Comparison of ENCODE assay signal across 38 cellular contexts in the genomic region with DNA sequence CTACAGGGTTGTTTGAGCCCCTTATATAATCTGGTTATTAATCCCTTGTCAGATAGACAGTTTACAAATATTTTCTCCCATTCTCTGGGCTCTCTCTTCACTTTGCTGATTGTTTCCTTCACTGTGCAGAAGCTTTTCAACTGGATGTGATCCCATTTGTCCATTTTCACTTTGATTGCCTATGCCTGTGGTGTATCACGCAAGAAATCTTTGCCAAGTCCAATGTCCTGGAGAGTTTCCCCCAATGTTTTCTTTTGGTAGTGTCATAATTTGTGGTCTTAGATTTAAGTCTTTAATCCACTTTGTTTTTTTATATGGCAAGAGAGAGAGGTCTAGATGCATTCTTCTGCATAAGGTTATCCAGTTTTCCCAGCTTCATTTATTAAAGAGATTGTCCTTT.
"Had no signal": no experiment of that assay in that cellular context is flagged by ENCODE, and none has a peak within 500 bp of the region (broad histone marks: within the 10 kb centered on the region; RNA-seq: fewer than 3 reads in every experiment).

No MANE protein-coding gene starts in this region.

- H3K27me3 Mint-ChIP-seq: activated naive CD4-positive, alpha-beta T cell treated with anti-CD3 and anti-CD28 coated beads, Interleukin-2, amount 10 ng/mL, durations not matched to agents 7 days and 5 days; activated naive CD4-positive, alpha-beta T cell treated with anti-CD3 and anti-CD28 coated beads, Interleukin-2, amount 50 U/mL, for 24 hours; activated naive CD8-positive, alpha-beta T cell; activated naive CD8-positive, alpha-beta T cell treated with anti-CD3 and anti-CD28 coated beads for 36 hours; activated naive CD8-positive, alpha-beta T cell treated with anti-CD3 and anti-CD28 coated beads, Interleukin-2, amount 50 U/mL, for 24 hours; activated T-cell treated with anti-CD3 and anti-CD28 coated beads, Interleukin-2, amount 50 U/mL, for 24 hours; activated T-helper 17 cell treated with anti-CD3 and anti-CD28 coated beads, Interleukin-2, amount 50 U/mL, for 72 hours; brain; central memory CD8-positive, alpha-beta T cell had no signal

- H3K27ac ChIP-seq: adrenal gland, ascending aorta, body of pancreas, brain microvascular endothelial cell, breast epithelium, cardiac muscle cell had no signal

- H3K4me3 Mint-ChIP-seq: activated naive CD4-positive, alpha-beta T cell treated with anti-CD3 and anti-CD28 coated beads for 36 hours; activated naive CD4-positive, alpha-beta T cell treated with anti-CD3 and anti-CD28 coated beads, Interleukin-2, amount 10 ng/mL, durations not matched to agents 7 days and 5 days; activated naive CD4-positive, alpha-beta T cell treated with anti-CD3 and anti-CD28 coated beads, Interleukin-2, amount 50 U/mL, for 24 hours; activated naive CD8-positive, alpha-beta T cell; activated naive CD8-positive, alpha-beta T cell treated with anti-CD3 and anti-CD28 coated beads for 36 hours; activated naive CD8-positive, alpha-beta T cell treated with anti-CD3 and anti-CD28 coated beads, Interleukin-2, amount 10 ng/mL, durations not matched to agents 7 days and 5 days; activated naive CD8-positive, alpha-beta T cell treated with anti-CD3 and anti-CD28 coated beads, Interleukin-2, amount 50 U/mL, for 24 hours; activated T-cell treated with anti-CD3 and anti-CD28 coated beads, Interleukin-2, amount 50 U/mL, for 24 hours; activated T-cell treated with anti-CD3 and anti-CD28 coated beads, Interleukin-2, amount 50 U/mL, for 4 hours; activated T-cell treated with anti-CD3 and anti-CD28 coated beads, Interleukin-2, amount 50 U/mL, for 72 hours; activated T-helper 1 cell treated with anti-CD3 and anti-CD28 coated beads, Interleukin-12 subunit alpha, Interleukin-12 subunit beta, Interleukin-2, Interleukin-4 antibody, amounts not matched to agents 30 ng/mL and 10 ng/mL and 1 ng/mL, durations not matched to agents 14 hours and 24 hours and 36 hours; activated T-helper 17 cell treated with anti-CD3 and anti-CD28 coated beads, Interleukin-2, amount 50 U/mL, for 72 hours; brain; central memory CD8-positive, alpha-beta T cell had no signal

- H3K4me3 ChIP-seq: adrenal gland, ascending aorta, body of pancreas, breast epithelium, cardiac muscle cell had no signal

- H3K27me3 ChIP-seq: adrenal gland, ascending aorta, body of pancreas, brain microvascular endothelial cell, breast epithelium, cardiac muscle cell had no signal

- H3K9me3 Mint-ChIP-seq: central memory CD8-positive, alpha-beta T cell had no signal

- DNase-seq: activated effector memory CD4-positive, alpha-beta T cell treated with anti-CD3 and anti-CD28 coated beads, Interleukin-2, amount 50 U/mL, for 16 hours; activated effector memory CD4-positive, alpha-beta T cell treated with Interleukin-2 at 50 U/mL for 16 hours; activated gamma-delta T cell; activated gamma-delta T cell treated with Interleukin-2 at 50 U/mL for 16 hours; activated naive CD4-positive, alpha-beta T cell; activated naive CD4-positive, alpha-beta T cell treated with anti-CD3 and anti-CD28 coated beads for 36 hours; activated naive CD4-positive, alpha-beta T cell treated with anti-CD3 and anti-CD28 coated beads, Interleukin-2, amount 10 ng/mL, durations not matched to agents 7 days and 5 days; activated naive CD4-positive, alpha-beta T cell treated with anti-CD3 and anti-CD28 coated beads, Interleukin-2, amount 50 U/mL, for 16 hours; activated naive CD4-positive, alpha-beta T cell treated with Interleukin-2 at 50 U/mL for 16 hours; activated naive CD8-positive, alpha-beta T cell treated with anti-CD3 and anti-CD28 coated beads for 36 hours; activated naive CD8-positive, alpha-beta T cell treated with anti-CD3 and anti-CD28 coated beads, Interleukin-2, amount 10 ng/mL, durations not matched to agents 7 days and 5 days; activated naive CD8-positive, alpha-beta T cell treated with anti-CD3 and anti-CD28 coated beads, Interleukin-2, amount 50 U/mL, for 24 hours; activated T-cell treated with anti-CD3 and anti-CD28 coated beads, Interleukin-2, amount 50 U/mL, for 1 hour; activated T-cell treated with anti-CD3 and anti-CD28 coated beads, Interleukin-2, amount 50 U/mL, for 24 hours; activated T-cell treated with anti-CD3 and anti-CD28 coated beads, Interleukin-2, amount 50 U/mL, for 4 hours; activated T-cell treated with anti-CD3 and anti-CD28 coated beads, Interleukin-2, amount 50 U/mL, for 48 hours; activated T-cell treated with anti-CD3 and anti-CD28 coated beads, Interleukin-2, amount 50 U/mL, for 72 hours; adrenal gland; amniotic stem cell; amygdala; anterior cingulate cortex; aorta; body of pancreas; brain microvascular endothelial cell; caudate nucleus; central memory CD4-positive, alpha-beta T cell; cerebellar nuclear complex had no signal

- H3K27ac Mint-ChIP-seq: activated naive CD4-positive, alpha-beta T cell treated with anti-CD3 and anti-CD28 coated beads for 36 hours; activated naive CD4-positive, alpha-beta T cell treated with anti-CD3 and anti-CD28 coated beads, Interleukin-2, amount 10 ng/mL, durations not matched to agents 7 days and 5 days; activated naive CD4-positive, alpha-beta T cell treated with anti-CD3 and anti-CD28 coated beads, Interleukin-2, amount 50 U/mL, for 24 hours; activated naive CD4-positive, alpha-beta T cell treated with anti-CD3 and anti-CD28 coated beads, Interleukin-2, amount 50 U/mL, for 72 hours; activated naive CD8-positive, alpha-beta T cell; activated naive CD8-positive, alpha-beta T cell treated with anti-CD3 and anti-CD28 coated beads for 36 hours; activated naive CD8-positive, alpha-beta T cell treated with anti-CD3 and anti-CD28 coated beads, Interleukin-2, amount 10 ng/mL, durations not matched to agents 7 days and 5 days; activated naive CD8-positive, alpha-beta T cell treated with anti-CD3 and anti-CD28 coated beads, Interleukin-2, amount 50 U/mL, for 24 hours; activated T-cell treated with anti-CD3 and anti-CD28 coated beads, Interleukin-2, amount 50 U/mL, for 24 hours; activated T-cell treated with anti-CD3 and anti-CD28 coated beads, Interleukin-2, amount 50 U/mL, for 72 hours; activated T-helper 1 cell treated with anti-CD3 and anti-CD28 coated beads, Interleukin-12 subunit alpha, Interleukin-12 subunit beta, Interleukin-2, Interleukin-4 antibody, amounts not matched to agents 30 ng/mL and 10 ng/mL and 1 ng/mL, durations not matched to agents 14 hours and 24 hours and 36 hours; activated T-helper 17 cell treated with anti-CD3 and anti-CD28 coated beads, Interleukin-2, amount 50 U/mL, for 72 hours; activated T-helper 2 cell treated with anti-CD3 and anti-CD28 coated beads, Interferon-gamma antibody, Interleukin-2, Interleukin-4, amounts not matched to agents 10 μg/mL and 5 μg/mL and 100 μg/mL, durations not matched to agents 14 hours and 24 hours and 36 hours; brain had no signal

- H3K36me3 ChIP-seq: adrenal gland, ascending aorta, brain microvascular endothelial cell, breast epithelium, cardiac muscle cell had no signal

- H3K4me1 ChIP-seq: adrenal gland, ascending aorta, body of pancreas, breast epithelium had no signal

- H3K9me3 ChIP-seq: adrenal gland, body of pancreas, breast epithelium had no signal

- ATAC-seq: activated naive CD4-positive, alpha-beta T cell treated with anti-CD3 and anti-CD28 coated beads, Interleukin-2, amount 50 U/mL, for 72 hours; activated naive CD8-positive, alpha-beta T cell treated with anti-CD3 and anti-CD28 coated beads, Interleukin-2, amount 50 U/mL, for 24 hours; activated T-cell treated with anti-CD3 and anti-CD28 coated beads, Interleukin-2, amount 50 U/mL, for 4 hours; activated T-cell treated with anti-CD3 and anti-CD28 coated beads, Interleukin-2, amount 50 U/mL, for 72 hours; activated T-helper 17 cell treated with anti-CD3 and anti-CD28 coated beads, Interleukin-2, amount 50 U/mL, for 72 hours; body of pancreas had no signal
